8 cellular contexts compared by ENCODE assay signal in genomic region chr7:135147341-135147898, GRCh38. TPM values are rescaled to one million over a fixed set of nuclear protein-coding genes. Genes with fewer than 3 reads are reported as not detected.
DNase-seq lines count a peak whose midpoint lies in the region; ATAC-seq, FAIRE-seq and TF ChIP-seq lines count a peak whose summit lies in the region.

No MANE protein-coding gene starts in this region.

- H3K9me1 ChIP-seq in keratinocyte (ENCODE audit: control insufficient read depth, extremely low read depth, insufficient read depth, low read length), result no peaks in the 10 kb centered on the region

- H2AFZ ChIP-seq in DND-41 (ENCODE audit: low read depth, low read length) (peak overlapping the region; percentile 80), keratinocyte (ENCODE audit: control insufficient read depth, low read length) (peak overlapping the region; percentile 51)

- DNase-seq in DND-41 (no peak), keratinocyte (ENCODE audit: low read depth, low spot score) (no peak), NCI-H1105 (lab: John Stamatoyannopoulos, UW) (no peak), HT-29 (ENCODE audit: low spot score) (no peak), mucosa of gallbladder (ENCODE audit: low spot score) (no peak)

- H3K4me3 ChIP-seq in DND-41 (ENCODE audit: low read depth in 1 of 2, low read length in 2 of 2), result peak overlapping the region in 1 of 2 experiments; percentile 55; a peak in 2 of 4 replicates
- no peak overlapping the region for H3K4me3 ChIP-seq in keratinocyte (ENCODE audit: control insufficient read depth in 2 of 3, extremely low read depth in 1 of 3, insufficient read depth in 2 of 3, low read depth in 1 of 3, low read length in 3 of 3)

- peak overlapping the region; percentile 3; the same call in 1 of the 2 replicates for H3K27ac ChIP-seq in DND-41 (ENCODE audit: low read length)
- H3K27ac ChIP-seq in keratinocyte (ENCODE audit: control insufficient read depth, insufficient read depth, low read length), result no peak overlapping the region
- peak overlapping the region; percentile 90 for H3K27ac ChIP-seq in temporal lobe (ENCODE audit: low read depth, low read length)

- no peaks in the 10 kb centered on the region for H3K79me2 ChIP-seq in DND-41 (ENCODE audit: insufficient read depth, low read length)
- no peaks in the 10 kb centered on the region for H3K79me2 ChIP-seq in keratinocyte (ENCODE audit: control insufficient read depth, insufficient read depth, low read length)

- peaks cover 12% of the 10 kb centered on the region for H3K36me3 Mint-ChIP-seq in activated T-helper 17 cell treated with anti-CD3 and anti-CD28 coated beads, Interleukin-2, amount 50 U/mL, for 72 hours (ENCODE audit: low read depth)

- ATAC-seq in DND-41 (ENCODE audit: insufficient read depth, low read depth), result no peak
- peak; percentile 5 for ATAC-seq in HG02943 (IDR thresholded peaks at IDR 0.05; ENCODE audit: low read depth, unreplicated experiment)
- ATAC-seq in activated T-helper 17 cell treated with anti-CD3 and anti-CD28 coated beads, Interleukin-2, amount 50 U/mL, for 72 hours (replicated peaks), result peak; percentile 39

- peaks cover 26% of the 10 kb centered on the region for H3K4me1 ChIP-seq in DND-41 (ENCODE audit: insufficient read depth, low read length)
- no peaks in the 10 kb centered on the region for H3K4me1 ChIP-seq in keratinocyte (ENCODE audit: control insufficient read depth, extremely low read depth, insufficient read depth, low read length)

- no peaks in the 10 kb centered on the region for H3K27me3 Mint-ChIP-seq in activated T-helper 17 cell treated with anti-CD3 and anti-CD28 coated beads, Interleukin-2, amount 50 U/mL, for 72 hours

- H3K4me2 ChIP-seq in DND-41 (ENCODE audit: insufficient read depth, low read length) (peak overlapping the region; percentile 65), keratinocyte (ENCODE audit: control insufficient read depth, extremely low read depth, insufficient read depth, low read depth, low read length) (peak overlapping the region; percentile 24)

- FAIRE-seq in keratinocyte (lab: Jason Lieb, UNC), result no peak

- peak overlapping the region; percentile 94 for H3K4me3 Mint-ChIP-seq in activated T-helper 17 cell treated with anti-CD3 and anti-CD28 coated beads, Interleukin-2, amount 50 U/mL, for 72 hours

- peak overlapping the region; percentile 44 for H3K9ac ChIP-seq in DND-41 (ENCODE audit: low read depth, low read length)
- no peak overlapping the region for H3K9ac ChIP-seq in keratinocyte (ENCODE audit: control insufficient read depth, extremely low read depth, insufficient read depth, low read length)

- H3K9me3 Mint-ChIP-seq in activated T-helper 17 cell treated with anti-CD3 and anti-CD28 coated beads, Interleukin-2, amount 50 U/mL, for 72 hours, result peaks cover 3% of the 10 kb centered on the region

- dilution Hi-C loops in keratinocyte (cut with MboI; ENCODE audit: extremely low pct_ligation_motif_present, low sequenced_read_pairs), result no loop called here

- H3K27me3 ChIP-seq in DND-41 (ENCODE audit: insufficient read depth, low read length, poor library complexity) (no peaks in the 10 kb centered on the region), keratinocyte (ENCODE audit: control insufficient read depth, extremely low read depth, insufficient read depth, low read length) (peaks cover 6% of the 10 kb centered on the region)

- H4K20me1 ChIP-seq in DND-41 (ENCODE audit: insufficient read depth, low read length) (no peaks in the 10 kb centered on the region), keratinocyte (ENCODE audit: control insufficient read depth, extremely low read depth, insufficient read depth, low read length) (no peaks in the 10 kb centered on the region)

- peaks cover 19% of the 10 kb centered on the region for H3K4me1 Mint-ChIP-seq in activated T-helper 17 cell treated with anti-CD3 and anti-CD28 coated beads, Interleukin-2, amount 50 U/mL, for 72 hours

- no peaks in the 10 kb centered on the region for H3K36me3 ChIP-seq in DND-41 (ENCODE audit: insufficient read depth, low read length)
- H3K36me3 ChIP-seq in keratinocyte (ENCODE audit: control insufficient read depth in 2 of 2, extremely low read depth in 1 of 2, insufficient read depth in 2 of 2, low read length in 2 of 2), result no peaks in the 10 kb centered on the region

- H3K9me3 ChIP-seq in DND-41 (ENCODE audit: insufficient read depth, low read length, severe bottlenecking) (no peaks in the 10 kb centered on the region), keratinocyte (ENCODE audit: control insufficient read depth, low read depth, low read length) (no peaks in the 10 kb centered on the region)

- no peak for TF ChIP-seq CTCF in DND-41 (IDR thresholded peaks at IDR 0.05; ENCODE audit: borderline replicate concordance, extremely low read depth, low read length, poor library complexity, severe bottlenecking)
- no peak for TF ChIP-seq CTCF in keratinocyte (optimal IDR thresholded peaks at IDR 0.05 in 1 of 3, IDR thresholded peaks at IDR 0.05 in 1 of 3, conservative IDR thresholded peaks at IDR 0.05 in 1 of 3; ENCODE audit: extremely low read depth in 1 of 3, insufficient read depth in 2 of 3, low read length in 3 of 3)

- peak overlapping the region; percentile 95 for H3K27ac Mint-ChIP-seq in activated T-helper 17 cell treated with anti-CD3 and anti-CD28 coated beads, Interleukin-2, amount 50 U/mL, for 72 hours

RNA-seq across cellular contexts. Expression of gene TMEM140, which starts 0.5 kb away (rescaled TPM):
- total RNA-seq in activated T-helper 17 cell treated with anti-CD3 and anti-CD28 coated beads, Interleukin-2, amount 50 U/mL, for 72 hours, result 10 to 100 TPM; 11.7 to 16.6 TPM
- polyA plus RNA-seq in keratinocyte, result 0.17 to 0.48 TPM (median 0.45 TPM) in 3 replicates
- 0.12 TPM for polyA plus RNA-seq in keratinocyte (2011; ENCODE audit: low read depth)
- 0.22 and 0.27 TPM in 2 replicates for polyA plus RNA-seq in keratinocyte (2011; cell fraction: cytosol; rRNA removed)
- polyA plus RNA-seq in keratinocyte (2011; cell fraction: nucleus; rRNA removed), result 0.99 and 1.0 TPM in 2 replicates
- polyA plus RNA-seq in keratinocyte (2012; ENCODE audit: low replicate concordance), result 4.1 and 9.3 TPM in 2 replicates
- polyA minus RNA-seq in keratinocyte, result 0.20 to 0.54 TPM in 2 of 3 replicates, not detected in the other
- not detected for polyA minus RNA-seq in keratinocyte (2011; cell fraction: cytosol; rRNA and poly(A)+ RNA removed)
- polyA minus RNA-seq in keratinocyte (2011; cell fraction: nucleus; rRNA and poly(A)+ RNA removed), result 0.63 and 1.2 TPM in 2 replicates
- 0.49 TPM for total RNA-seq in temporal lobe
- total RNA-seq in HT-29 (2014; rRNA removed; shearing (Covaris generic)), result 1.8 and 4.1 TPM in 2 replicates
- 19.4 TPM for total RNA-seq in mucosa of gallbladder

RNA-seq across cellular contexts. Expression of gene CYREN, which starts 23.1 kb away (rescaled TPM):
- total RNA-seq in activated T-helper 17 cell treated with anti-CD3 and anti-CD28 coated beads, Interleukin-2, amount 50 U/mL, for 72 hours, result 10 to 100 TPM; 26.9 to 30.5 TPM
- 33.7 to 48.2 TPM (median 41.7 TPM) in 3 replicates for polyA plus RNA-seq in keratinocyte
- 11.2 TPM for polyA plus RNA-seq in keratinocyte (2011; ENCODE audit: low read depth)
- 29.7 and 33.8 TPM in 2 replicates for polyA plus RNA-seq in keratinocyte (2011; cell fraction: cytosol; rRNA removed)
- 32.2 and 35.9 TPM in 2 replicates for polyA plus RNA-seq in keratinocyte (2011; cell fraction: nucleus; rRNA removed)
- 12.1 and 43.9 TPM in 2 replicates for polyA plus RNA-seq in keratinocyte (2012; ENCODE audit: low replicate concordance)
- polyA minus RNA-seq in keratinocyte, result 27.2 to 40.4 TPM (median 35.3 TPM) in 3 replicates
- 23.6 TPM for polyA minus RNA-seq in keratinocyte (2011; cell fraction: cytosol; rRNA and poly(A)+ RNA removed)
- 15.2 and 29.2 TPM in 2 replicates for polyA minus RNA-seq in keratinocyte (2011; cell fraction: nucleus; rRNA and poly(A)+ RNA removed)
- 11.1 TPM for total RNA-seq in temporal lobe
- 70.3 and 78.5 TPM in 2 replicates for total RNA-seq in HT-29 (2014; rRNA removed; shearing (Covaris generic))
- 43.9 TPM for total RNA-seq in mucosa of gallbladder
